Comparison of ENCODE assay signal across 3 cellular contexts in the genomic region with DNA sequence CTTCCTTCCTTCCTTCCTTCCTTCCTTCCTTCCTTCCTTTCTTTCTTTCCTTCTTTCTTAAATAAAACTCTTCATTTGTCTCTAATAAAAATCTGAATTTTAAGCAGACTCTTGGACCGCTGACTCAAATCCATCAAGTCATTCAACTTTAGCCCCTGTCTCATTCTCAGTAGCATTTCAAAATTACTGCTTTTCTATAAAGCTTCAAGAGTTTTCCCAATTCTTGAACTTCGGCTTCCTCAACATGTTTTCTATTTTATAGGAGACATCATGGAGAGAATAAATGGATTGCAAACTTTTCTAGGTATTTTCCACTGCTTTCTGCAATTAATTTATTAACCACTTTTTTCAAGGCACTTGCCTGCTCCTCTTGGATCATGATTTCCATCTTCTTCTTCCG.
"Had no signal": no experiment of that assay in that cellular context is flagged by ENCODE, and none has a peak within 500 bp of the region (broad histone marks: within the 10 kb centered on the region; RNA-seq: fewer than 3 reads in every experiment).

No MANE protein-coding gene starts in this region.

- DNase-seq: GDM1, GF-D8 had no signal

- H3K4me3 ChIP-seq: GM12878 had no signal
